In genomic region chr2:196639180-196640030, GRCh38 we compare ENCODE assay signal across 8 cellular contexts. TPM values are rescaled to one million over a fixed set of nuclear protein-coding genes. Genes with fewer than 3 reads are reported as not detected.
DNase-seq lines count a peak whose midpoint lies in the region; ATAC-seq and TF ChIP-seq lines count a peak whose summit lies in the region.

TSS of gene CCDC150 (plus strand) at chr2:196639715. CDS start at chr2:196639767, 52 bp downstream.

- intact Hi-C loops in left ventricle myocardium inferior (cut with micrococcal nuclease), result no loop called here

- no peaks in the 10 kb centered on the region for H3K36me3 Mint-ChIP-seq in progenitor cell of endocrine pancreas (ENCODE audit: insufficient read depth)

- peaks cover 7% of the 10 kb centered on the region for H3K4me1 ChIP-seq in left ventricle myocardium inferior
- no peaks in the 10 kb centered on the region for H3K4me1 ChIP-seq in urinary bladder (ENCODE audit: insufficient read depth)

- H3K27ac Mint-ChIP-seq in progenitor cell of endocrine pancreas, result peak within 1 kb of the TSS; percentile 98

- H3K27me3 Mint-ChIP-seq in progenitor cell of endocrine pancreas, result no peaks in the 10 kb centered on the region

- peak within 1 kb of the TSS; percentile 90 for H3K4me3 Mint-ChIP-seq in progenitor cell of endocrine pancreas (ENCODE audit: low read depth)

- H3K4me3 ChIP-seq in left ventricle myocardium inferior (peak within 1 kb of the TSS; percentile 70), urinary bladder (ENCODE audit: low read depth, low read length) (peak within 1 kb of the TSS; percentile 44)

- peak; percentile 41 for TF ChIP-seq CTCF in left ventricle myocardium inferior (IDR thresholded peaks at IDR 0.05; ENCODE audit: borderline replicate concordance)
- no peak for TF ChIP-seq CTCF in progenitor cell of endocrine pancreas (IDR thresholded peaks at IDR 0.05; ENCODE audit: unreplicated experiment)

- peak within 1 kb of the TSS; percentile 43 for H3K27ac ChIP-seq in left ventricle myocardium inferior (replicated peaks)
- no peak within 1 kb of the TSS for H3K27ac ChIP-seq in urinary bladder (ENCODE audit: low read depth)

- peaks cover 6% of the 10 kb centered on the region for H3K9me3 Mint-ChIP-seq in progenitor cell of endocrine pancreas (ENCODE audit: low read depth)

- peak; percentile 74 for TF ChIP-seq POLR2A in GM15510 (IDR thresholded peaks at IDR 0.05; ENCODE audit: borderline replicate concordance, extremely low read depth, insufficient read length)

- ATAC-seq in HG02870 (IDR thresholded peaks at IDR 0.05; ENCODE audit: unreplicated experiment), result peak; percentile 99

- 5% methylated on average over 53 of the region's 53 CpGs for WGBS in urinary bladder

- DNase-seq in NCI-H146 treated with DMSO at 0.1 percent for 48 hours (lab: John Stamatoyannopoulos, UW; ENCODE audit: unreplicated experiment) (peak; percentile 76), T-helper 1 cell (peak; percentile 83 to 96 (median 90)), amniotic stem cell (lab: John Stamatoyannopoulos, UW) (peak; percentile 92), left ventricle myocardium inferior (peak; percentile 93), progenitor cell of endocrine pancreas (ENCODE audit: low spot score, unreplicated experiment) (peak; percentile 90)

- H3K36me3 ChIP-seq in left ventricle myocardium inferior (no peaks in the 10 kb centered on the region), urinary bladder (ENCODE audit: insufficient read depth) (no peaks in the 10 kb centered on the region)

- peaks cover 13% of the 10 kb centered on the region for H3K4me1 Mint-ChIP-seq in progenitor cell of endocrine pancreas (ENCODE audit: low read depth)

- no peaks in the 10 kb centered on the region for H3K27me3 ChIP-seq in left ventricle myocardium inferior (ENCODE audit: low read depth)

- H3K9me3 ChIP-seq in left ventricle myocardium inferior (replicated peaks), result no peaks in the 10 kb centered on the region

RNA-seq across cellular contexts. Expression of gene CCDC150, which starts in this region (rescaled TPM):
- 0.66 TPM for total RNA-seq in left ventricle myocardium inferior
- total RNA-seq in progenitor cell of endocrine pancreas, result 39.5 and 40.1 TPM in 2 replicates
- 9.8 TPM for total RNA-seq in urinary bladder
- 0.43 TPM for polyA plus RNA-seq in urinary bladder

Comparison
In these comparisons a context has a peak if more than half of its experiments do, and no peak if none do; other contexts are left out.
1. Peak in DNase-seq, H3K4me3 ChIP-seq and H3K27ac ChIP-seq in left ventricle myocardium inferior; RNA of the gene not detected or under 1 TPM.